Comparison of ENCODE assay signal across 9 cellular contexts in genomic region chr2:43157506-43158232, GRCh38.
DNase-seq lines count a peak whose midpoint lies in the region; ATAC-seq and TF ChIP-seq lines count a peak whose summit lies in the region.
"Had no signal": no experiment of that assay in that cellular context is flagged by ENCODE, and none has a peak within 500 bp of the region (broad histone marks: within the 10 kb centered on the region; RNA-seq: fewer than 3 reads in every experiment).

No MANE protein-coding gene starts in this region.

- peak overlapping the region; percentile 92 for H3K27ac ChIP-seq in KOPT-K1 (ENCODE audit: low read depth, low read length, poor library complexity, severe bottlenecking)

- no peak overlapping the region for H3K4me3 ChIP-seq in AG10803 (ENCODE audit: low read length)

- no peak for ATAC-seq in central memory CD8-positive, alpha-beta T cell (replicated peaks; ENCODE audit: extremely low read depth, poor library complexity, severe bottlenecking)
- ATAC-seq in naive thymus-derived CD8-positive, alpha-beta T cell: no peak
- ATAC-seq in HG03442 (IDR thresholded peaks at IDR 0.05; ENCODE audit: unreplicated experiment): no peak

- H3K4me3 Mint-ChIP-seq in central memory CD8-positive, alpha-beta T cell: no peak overlapping the region
- peak overlapping the region in 9 of 10 donors; percentile 15 to 89 (median 82) for H3K4me3 Mint-ChIP-seq in naive thymus-derived CD8-positive, alpha-beta T cell

- H3K9me3 ChIP-seq in KOPT-K1 (ENCODE audit: insufficient read depth, low read length, poor library complexity, severe bottlenecking): no peaks in the 10 kb centered on the region

- peaks cover 1% of the 10 kb centered on the region for H3K36me3 Mint-ChIP-seq in central memory CD8-positive, alpha-beta T cell (ENCODE audit: insufficient read depth)
- H3K36me3 Mint-ChIP-seq in naive thymus-derived CD8-positive, alpha-beta T cell: peaks cover 0 to 3% (median 0%) of the 10 kb centered on the region in 3 donors

- DNase-seq in AG10803 (ENCODE audit: low read depth): peak; percentile 42
- DNase-seq in central memory CD8-positive, alpha-beta T cell (ENCODE audit: low spot score in 2 of 2): no peak
- no peak for DNase-seq in naive thymus-derived CD8-positive, alpha-beta T cell
- DNase-seq in DMS153 treated with DMSO at 0.1 percent for 48 hours (lab: John Stamatoyannopoulos, UW; ENCODE audit: unreplicated experiment): no peak
- DNase-seq in HuH-7.5 (ENCODE audit: low spot score): no peak
- DNase-seq in retina: no peak
- DNase-seq: NCI-H1694 had no signal

- H3K27me3 Mint-ChIP-seq in central memory CD8-positive, alpha-beta T cell: no peaks in the 10 kb centered on the region
- no peaks in the 10 kb centered on the region for H3K27me3 Mint-ChIP-seq in naive thymus-derived CD8-positive, alpha-beta T cell

- TF ChIP-seq CTCF in AG10803 (conservative IDR thresholded peaks at IDR 0.05; ENCODE audit: low read length): no peak

- no peaks in the 10 kb centered on the region for H3K9me3 Mint-ChIP-seq in central memory CD8-positive, alpha-beta T cell
- no peaks in the 10 kb centered on the region for H3K9me3 Mint-ChIP-seq in naive thymus-derived CD8-positive, alpha-beta T cell

- no peaks in the 10 kb centered on the region for H3K36me3 ChIP-seq in KOPT-K1 (ENCODE audit: insufficient read depth, low read length)

- H3K4me1 Mint-ChIP-seq in central memory CD8-positive, alpha-beta T cell: peaks cover 67% of the 10 kb centered on the region
- H3K4me1 Mint-ChIP-seq in naive thymus-derived CD8-positive, alpha-beta T cell: peaks cover 47 to 93% (median 89%) of the 10 kb centered on the region in 4 donors

- peak overlapping the region; percentile 95 for H3K27ac Mint-ChIP-seq in central memory CD8-positive, alpha-beta T cell (ENCODE audit: low read depth)
- H3K27ac Mint-ChIP-seq in naive thymus-derived CD8-positive, alpha-beta T cell: peak overlapping the region; percentile 94 to 100 (median 98)

- POLR2A ChIA-PET in naive thymus-derived CD8-positive, alpha-beta T cell (lab: Charles Lee): interaction anchor here (1.2 to 43.5 kb wide), 7 partner anchors 13 to 64 kb away, joined by 3 to 1530 read pairs (median 11); partner anchors contain the start of gene ZFP36L2
